ENCODE assay signal across 11 cellular contexts in the genomic region with DNA sequence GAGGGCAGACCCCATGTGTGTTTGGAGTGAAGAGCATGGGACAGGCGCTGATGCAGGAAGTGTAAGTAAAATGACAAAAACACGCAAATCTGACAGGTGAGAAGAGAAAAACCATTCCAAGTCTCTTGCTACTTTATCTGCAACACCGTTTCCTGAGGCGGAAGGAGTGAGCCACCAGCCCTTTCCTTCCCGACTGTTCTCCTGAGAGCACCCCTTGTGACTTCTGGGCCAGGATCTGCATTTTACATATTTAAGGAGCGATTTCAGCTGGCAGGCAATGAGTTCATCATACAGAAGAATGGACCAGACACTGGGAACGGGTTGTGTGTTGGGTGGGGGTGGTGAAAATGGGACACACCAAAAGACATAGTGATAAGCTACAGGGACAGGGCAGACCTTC.
A peak's percentile ranks its signal among the peaks of the same experiment; 100 is the strongest.
DNase-seq lines count a peak whose midpoint lies in the region; ATAC-seq and TF ChIP-seq lines count a peak whose summit lies in the region.
"Had no signal": no experiment of that assay in that cellular context is flagged by ENCODE, and none has a peak within 500 bp of the region (broad histone marks: within the 10 kb centered on the region; RNA-seq: fewer than 3 reads in every experiment).

No MANE protein-coding gene starts in this region.

- no peaks in the 10 kb centered on the region for H3K79me2 ChIP-seq in OCI-LY7 (ENCODE audit: insufficient read depth, low read depth, low read length)

- ATAC-seq in right cardiac atrium: peak; percentile 41 to 58
- no peak for ATAC-seq in HG03378 (IDR thresholded peaks at IDR 0.05; ENCODE audit: unreplicated experiment)

- no peaks in the 10 kb centered on the region for H3K9me2 ChIP-seq in OCI-LY7 (ENCODE audit: insufficient read depth, low read length)

- H3K4me2 ChIP-seq in OCI-LY7 (ENCODE audit: low read length): peak overlapping the region; percentile 21; the same call in 1 of the 2 replicates

- H3K27me3 ChIP-seq in right cardiac atrium (ENCODE audit: control insufficient read depth, insufficient read depth) (no peaks in the 10 kb centered on the region), Peyer's patch (no peaks in the 10 kb centered on the region)

- peak overlapping the region; percentile 55; the same call in 1 of the 2 replicates for H2AFZ ChIP-seq in OCI-LY7 (ENCODE audit: low read length)
- H2AFZ ChIP-seq: GM23248 had no signal

- POLR2A ChIA-PET in OCI-LY7 (lab: Charles Lee): interaction anchor here (0.6 kb wide), 1 partner anchor 68 kb away, joined by 7 read pairs; no protein-coding TSS in a partner anchor

- no peak for TF ChIP-seq POLR2A in Peyer's patch (IDR thresholded peaks at IDR 0.05)

- DNase-seq in right cardiac atrium: no peak
- DNase-seq in cardiac septum (ENCODE audit: low spot score): no peak
- no peak for DNase-seq in OCI-LY7 (ENCODE audit: low spot score)
- DNase-seq in pulmonary artery endothelial cell (ENCODE audit: low read depth, low spot score): peak; percentile 19
- DNase-seq in Peyer's patch: no peak
- DNase-seq: C1 segment of cervical spinal cord; Caco-2; CD4-positive, alpha-beta T cell; GM23248 had no signal

- H3K9me3 ChIP-seq in right cardiac atrium (ENCODE audit: control insufficient read depth, low read length): no peaks in the 10 kb centered on the region
- no peaks in the 10 kb centered on the region for H3K9me3 ChIP-seq in OCI-LY7 (ENCODE audit: low read length)
- no peaks in the 10 kb centered on the region for H3K9me3 ChIP-seq in Peyer's patch
- H3K9me3 ChIP-seq: Caco-2, HAP-1 had no signal

- intact Hi-C loops in right cardiac atrium (cut with DNase I) (no loop called here), cardiac septum (cut with DNase I) (no loop called here), OCI-LY7 (cut with micrococcal nuclease; ENCODE audit: unreplicated experiment) (no loop called here)

- CTCF ChIA-PET in OCI-LY7 (lab: Charles Lee; ENCODE audit: unreplicated experiment): no interaction called here

- H3K36me3 ChIP-seq in OCI-LY7 (ENCODE audit: insufficient read depth, low read length) (no peaks in the 10 kb centered on the region), Peyer's patch (no peaks in the 10 kb centered on the region)
- H3K36me3 ChIP-seq: HAP-1 had no signal

- 45% methylated on average over 7 of the region's 7 CpGs for WGBS in right cardiac atrium

- H3K4me1 ChIP-seq in right cardiac atrium (ENCODE audit: control insufficient read depth, insufficient read depth, low read length) (peaks cover 8% of the 10 kb centered on the region), OCI-LY7 (ENCODE audit: insufficient read depth, low read length, poor library complexity, severe bottlenecking) (peaks cover 42% of the 10 kb centered on the region), Peyer's patch (peaks cover 0 to 13% (median 4%) of the 10 kb centered on the region in 4 donors)

- TF ChIP-seq CTCF in OCI-LY7 (conservative IDR thresholded peaks at IDR 0.05; ENCODE audit: low read length) (no peak), Peyer's patch (IDR thresholded peaks at IDR 0.05) (no peak)

- H3K27ac ChIP-seq in right cardiac atrium (ENCODE audit: low read length): no peak overlapping the region
- no peak overlapping the region for H3K27ac ChIP-seq in OCI-LY7 (ENCODE audit: low read depth, low read length, poor library complexity, severe bottlenecking)
- no peak overlapping the region for H3K27ac ChIP-seq in Peyer's patch
- H3K27ac ChIP-seq: GM23248 had no signal

- BruUV-seq in OCI-LY7 (replicated peaks; lab: Mats Ljungman, UMichigan): no TSS peak

- no peaks in the 10 kb centered on the region for H4K20me1 ChIP-seq in OCI-LY7 (ENCODE audit: insufficient read depth, low read length)

- H3K4me3 ChIP-seq in right cardiac atrium (ENCODE audit: low read length) (no peak overlapping the region), OCI-LY7 (ENCODE audit: low read depth, low read length, poor library complexity, severe bottlenecking) (no peak overlapping the region), Peyer's patch (no peak overlapping the region)
- H3K4me3 ChIP-seq: GM23248, HAP-1 had no signal
